ENCODE assay signal across 20 cellular contexts in the genomic region with DNA sequence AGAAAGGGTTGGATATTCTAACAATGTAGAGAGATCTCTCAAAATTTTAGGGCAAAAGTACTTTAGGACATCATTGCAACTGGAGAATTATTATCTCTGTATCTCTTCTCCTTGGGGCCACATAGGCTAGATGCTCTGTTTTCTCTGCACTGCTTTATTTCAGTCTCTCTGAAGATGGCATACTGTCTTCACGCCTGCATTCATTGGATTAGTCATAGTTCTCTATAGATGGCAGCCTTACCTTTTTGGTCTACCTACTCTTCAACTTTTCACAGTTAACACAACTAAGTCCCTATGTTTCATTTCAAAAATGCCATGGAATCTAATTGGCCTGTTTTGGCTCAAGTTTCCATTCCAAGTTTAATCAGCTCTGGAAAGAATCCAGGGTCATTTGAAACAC.
A peak's percentile ranks its signal among the peaks of the same experiment; 100 is the strongest.
DNase-seq lines count a peak whose midpoint lies in the region; ATAC-seq and TF ChIP-seq lines count a peak whose summit lies in the region.
"Had no signal": no experiment of that assay in that cellular context is flagged by ENCODE, and none has a peak within 500 bp of the region (broad histone marks: within the 10 kb centered on the region; RNA-seq: fewer than 3 reads in every experiment).

No MANE protein-coding gene starts in this region.

- intact Hi-C loops in HCT116 (cut with micrococcal nuclease) = no loop called here
- intact Hi-C loops in ascending aorta (cut with DNase I) = no loop called here
- intact Hi-C loops in head of caudate nucleus (cut with DNase I) = no loop called here

- CTCF ChIA-PET in SK-N-SH (lab: Yijun Ruan, JAX) (no interaction called here), HCT116 (lab: Charles Lee) (no interaction called here)

- ATAC-seq in SK-N-SH treated with all-trans-retinoic acid at 6 μM for 48 hours = peak; percentile 75
- ATAC-seq in HCT116 = no peak
- ATAC-seq: A549; activated CD8-positive, alpha-beta T cell treated with anti-CD3 and anti-CD28 coated beads, Interleukin-2, amount 10 ng/mL, durations not matched to agents 7 days and 5 days; gastroesophageal sphincter; K562; Right ventricle myocardium inferior had no signal

- DNase-seq in SK-N-SH = no peak
- no peak for DNase-seq in HCT116 (ENCODE audit: low read depth, low spot score)
- DNase-seq in LNCaP clone FGC (ENCODE audit: low read depth) = no peak
- DNase-seq in ascending aorta (ENCODE audit: low spot score in 2 of 2) = no peak
- DNase-seq in head of caudate nucleus = no peak
- DNase-seq in activated CD8-positive, alpha-beta memory T cell treated with anti-CD3 and anti-CD28 coated beads, Interleukin-2, amount 50 U/mL, for 4 hours = no peak
- no peak for DNase-seq in Kasumi-1 (lab: John Stamatoyannopoulos, UW)
- DNase-seq: activated CD8-positive, alpha-beta T cell treated with anti-CD3 and anti-CD28 coated beads, Interleukin-2, amount 10 ng/mL, durations not matched to agents 7 days and 5 days; activated naive CD8-positive, alpha-beta T cell treated with anti-CD3 and anti-CD28 coated beads, Interleukin-2, amount 10 ng/mL, durations not matched to agents 7 days and 5 days; dermis blood vessel endothelial cell; HCEC 1CT; left ventricle myocardium inferior; stimulated activated CD4-positive, alpha-beta T cell treated with anti-CD3 and anti-CD28 coated beads, Interleukin-15, amount 100 ng/mL, for 24 hours had no signal

- H3K79me2 ChIP-seq in SK-N-SH (ENCODE audit: insufficient read depth) (no peaks in the 10 kb centered on the region), HCT116 (ENCODE audit: insufficient read depth, low read length) (no peaks in the 10 kb centered on the region)

- H2AFZ ChIP-seq in SK-N-SH (ENCODE audit: low read depth) (no peak overlapping the region), HCT116 (ENCODE audit: low read depth, low read length, poor library complexity, severe bottlenecking) (no peak overlapping the region)

- H3K9me2 ChIP-seq in SK-N-SH (no peaks in the 10 kb centered on the region), HCT116 (ENCODE audit: insufficient read depth) (no peaks in the 10 kb centered on the region)

- H3K36me3 ChIP-seq in SK-N-SH (replicated peaks in 1 of 2; ENCODE audit: control insufficient read depth in 1 of 2, insufficient read depth in 2 of 2, low read length in 1 of 2) (no peaks in the 10 kb centered on the region), HCT116 (ENCODE audit: control insufficient read depth in 1 of 2, insufficient read depth in 2 of 2, low read length in 2 of 2) (no peaks in the 10 kb centered on the region), ascending aorta (no peaks in the 10 kb centered on the region)
- H3K36me3 ChIP-seq: gastroesophageal sphincter, left ventricle myocardium inferior had no signal

- H3K9ac ChIP-seq in SK-N-SH = no peak overlapping the region
- H3K9ac ChIP-seq in HCT116 (ENCODE audit: low read length) = no peak overlapping the region

- TF ChIP-seq RAD21 in SK-N-SH (IDR thresholded peaks at IDR 0.05; ENCODE audit: low read length) = no peak
- TF ChIP-seq RAD21 in HCT116 (IDR thresholded peaks at IDR 0.05; ENCODE audit: low read depth) = peak; percentile 38

- no peak overlapping the region for H3K4me3 ChIP-seq in SK-N-SH (ENCODE audit: low read depth in 2 of 2, low read length in 1 of 2)
- no peak overlapping the region for H3K4me3 ChIP-seq in HCT116 (replicated peaks in 1 of 2; ENCODE audit: low read depth in 1 of 2, low read length in 2 of 2)
- no peak overlapping the region for H3K4me3 ChIP-seq in LNCaP clone FGC (ENCODE audit: low read depth, low read length)
- no peak overlapping the region for H3K4me3 ChIP-seq in ascending aorta
- H3K4me3 ChIP-seq: A549, gastroesophageal sphincter, K562, left ventricle myocardium inferior had no signal

- no peaks in the 10 kb centered on the region for H3F3A ChIP-seq in SK-N-SH (replicated peaks; ENCODE audit: insufficient read depth)

- H3K27ac ChIP-seq in SK-N-SH (ENCODE audit: low read depth in 2 of 2, low read length in 1 of 2) (no peak overlapping the region), HCT116 (ENCODE audit: low read depth, low read length) (no peak overlapping the region), ascending aorta (no peak overlapping the region)
- H3K27ac ChIP-seq: A549, C4-2B, epithelial cell of prostate, gastroesophageal sphincter, left ventricle myocardium inferior had no signal

- TF ChIP-seq CTCF in SK-N-SH (IDR thresholded peaks at IDR 0.05) (no peak), HCT116 (IDR thresholded peaks at IDR 0.05 in 2 of 3, conservative IDR thresholded peaks at IDR 0.05 in 1 of 3; ENCODE audit: borderline replicate concordance in 1 of 3, insufficient read depth in 1 of 3, low read depth in 2 of 3, low read length in 2 of 3) (peak in 1 of 3 experiments; percentile 36; a peak in 1 of 6 replicates), LNCaP clone FGC (IDR thresholded peaks at IDR 0.05; ENCODE audit: control insufficient read depth, extremely low read depth, insufficient read depth) (0 out of 2 replicates have a peak, but pooled peaks have one; percentile 9), ascending aorta (IDR thresholded peaks at IDR 0.05) (no peak)

- no peaks in the 10 kb centered on the region for H3K9me3 ChIP-seq in SK-N-SH
- no peaks in the 10 kb centered on the region for H3K9me3 ChIP-seq in HCT116 (ENCODE audit: control insufficient read depth in 1 of 2, insufficient read depth in 1 of 2, low read depth in 1 of 2, low read length in 2 of 2)
- no peaks in the 10 kb centered on the region for H3K9me3 ChIP-seq in ascending aorta
- H3K9me3 ChIP-seq: A549, gastroesophageal sphincter, left ventricle myocardium inferior had no signal

- POLR2A ChIA-PET in SK-N-SH (lab: Yijun Ruan, JAX) = no interaction called here
- POLR2A ChIA-PET in HCT116 (lab: Charles Lee) = no interaction called here

- WGBS in SK-N-SH (ENCODE audit: low lambda C conversion rate) = 14% methylated on average over 1 of the region's 1 CpG

- H3K27me3 ChIP-seq in SK-N-SH (ENCODE audit: insufficient read depth) (no peaks in the 10 kb centered on the region), HCT116 (ENCODE audit: insufficient read depth, low read length) (no peaks in the 10 kb centered on the region), ascending aorta (no peaks in the 10 kb centered on the region)
- H3K27me3 ChIP-seq: gastroesophageal sphincter had no signal

- no peak for TF ChIP-seq POLR2A in HCT116 (IDR thresholded peaks at IDR 0.05; ENCODE audit: borderline replicate concordance, extremely low read depth, insufficient read depth, insufficient read length)

- no peak for TF ChIP-seq EP300 in SK-N-SH (IDR thresholded peaks at IDR 0.05; ENCODE audit: borderline replicate concordance in 1 of 2, low read depth in 1 of 2, low read length in 1 of 2)

- H3K4me2 ChIP-seq in SK-N-SH (no peak overlapping the region), HCT116 (ENCODE audit: low read length) (no peak overlapping the region)
- H3K4me2 ChIP-seq: A549 had no signal

- H4K20me1 ChIP-seq in SK-N-SH (ENCODE audit: insufficient read depth) (no peaks in the 10 kb centered on the region), HCT116 (ENCODE audit: insufficient read depth) (no peaks in the 10 kb centered on the region)

- RAD21 ChIA-PET in HCT116 (lab: Charles Lee; ENCODE audit: low non-redundant PET in 1 of 2, low total read pairs in 2 of 2, uncharacterized antibody in 2 of 2, unreplicated experiment in 2 of 2) = no interaction called here

- no TSS peak for BruUV-seq in HCT116 (replicated peaks; lab: Mats Ljungman, UMichigan)

- H3K4me1 ChIP-seq in SK-N-SH (ENCODE audit: control insufficient read depth in 1 of 2, insufficient read depth in 2 of 2, low read depth in 1 of 2, low read length in 1 of 2) (no peaks in the 10 kb centered on the region; a peak in 1 of 4 replicates), HCT116 (ENCODE audit: control insufficient read depth in 1 of 2, insufficient read depth in 2 of 2, low read length in 2 of 2) (no peaks in the 10 kb centered on the region), ascending aorta (no peaks in the 10 kb centered on the region)
- H3K4me1 ChIP-seq: A549 had no signal

TF ChIP-seq in SK-N-SH treated with all-trans-retinoic acid at 6 μM for 48 hours, 23 proteins besides CTCF, POLR2A, EP300 and RAD21 (continues in another document):
- no peak for TF ChIP-seq CSDC2 (CRISPR knock-in tag; IDR thresholded peaks at IDR 0.05)

TF ChIP-seq in SK-N-SH, 30 proteins besides CTCF, POLR2A, EP300 and RAD21 (continues in another document):
- TF ChIP-seq JUND (IDR thresholded peaks at IDR 0.05) = no peak

TF ChIP-seq in HCT116, 20 proteins besides CTCF, POLR2A, EP300 and RAD21 (continues in another document):
- TF ChIP-seq, protein P1, sequence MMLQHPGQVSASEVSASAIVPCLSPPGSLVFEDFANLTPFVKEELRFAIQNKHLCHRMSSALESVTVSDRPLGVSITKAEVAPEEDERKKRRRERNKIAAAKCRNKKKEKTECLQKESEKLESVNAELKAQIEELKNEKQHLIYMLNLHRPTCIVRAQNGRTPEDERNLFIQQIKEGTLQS (IDR thresholded peaks at IDR 0.05) = no peak
- TF ChIP-seq CEBPB (IDR thresholded peaks at IDR 0.05; ENCODE audit: low read depth) (no peak), SIN3A (IDR thresholded peaks at IDR 0.05; ENCODE audit: low read depth) (no peak), FOSL1 (IDR thresholded peaks at IDR 0.05; ENCODE audit: low read depth) (no peak), EZH2 (IDR thresholded peaks at IDR 0.05) (no peak), POLR2AphosphoS5 (IDR thresholded peaks at IDR 0.05; ENCODE audit: low read depth, low read length) (no peak), EGR1 (IDR thresholded peaks at IDR 0.05; ENCODE audit: low read depth) (no peak), SP1 (IDR thresholded peaks at IDR 0.05; ENCODE audit: low read depth) (no peak), ZFX (IDR thresholded peaks at IDR 0.05) (no peak)
- TF ChIP-seq, protein P2, sequence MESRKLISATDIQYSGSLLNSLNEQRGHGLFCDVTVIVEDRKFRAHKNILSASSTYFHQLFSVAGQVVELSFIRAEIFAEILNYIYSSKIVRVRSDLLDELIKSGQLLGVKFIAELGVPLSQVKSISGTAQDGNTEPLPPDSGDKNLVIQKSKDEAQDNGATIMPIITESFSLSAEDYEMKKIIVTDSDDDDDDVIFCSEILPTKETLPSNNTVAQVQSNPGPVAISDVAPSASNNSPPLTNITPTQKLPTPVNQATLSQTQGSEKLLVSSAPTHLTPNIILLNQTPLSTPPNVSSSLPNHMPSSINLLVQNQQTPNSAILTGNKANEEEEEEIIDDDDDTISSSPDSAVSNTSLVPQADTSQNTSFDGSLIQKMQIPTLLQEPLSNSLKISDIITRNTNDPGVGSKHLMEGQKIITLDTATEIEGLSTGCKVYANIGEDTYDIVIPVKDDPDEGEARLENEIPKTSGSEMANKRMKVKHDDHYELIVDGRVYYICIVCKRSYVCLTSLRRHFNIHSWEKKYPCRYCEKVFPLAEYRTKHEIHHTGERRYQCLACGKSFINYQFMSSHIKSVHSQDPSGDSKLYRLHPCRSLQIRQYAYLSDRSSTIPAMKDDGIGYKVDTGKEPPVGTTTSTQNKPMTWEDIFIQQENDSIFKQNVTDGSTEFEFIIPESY (IDR thresholded peaks at IDR 0.05; ENCODE audit: extremely low read depth, insufficient replicate concordance, low read length) = no peak
- TF ChIP-seq, protein P3, sequence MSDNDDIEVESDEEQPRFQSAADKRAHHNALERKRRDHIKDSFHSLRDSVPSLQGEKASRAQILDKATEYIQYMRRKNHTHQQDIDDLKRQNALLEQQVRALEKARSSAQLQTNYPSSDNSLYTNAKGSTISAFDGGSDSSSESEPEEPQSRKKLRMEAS (IDR thresholded peaks at IDR 0.05) = no peak
